In genomic region chr7:149423441-149423970, GRCh38 we compare ENCODE assay signal across 1 cellular context.
TF ChIP-seq lines count a peak whose summit lies in the region.

No MANE protein-coding gene starts in this region.

TF ChIP-seq in IMR-90, 13 proteins besides CTCF, POLR2A, EP300 and RAD21:
- TF ChIP-seq ELK1 (IDR thresholded peaks at IDR 0.05; ENCODE audit: borderline replicate concordance, low read depth, low read length) (no peak), CHD1 (IDR thresholded peaks at IDR 0.05; ENCODE audit: low read depth, low read length) (no peak), BHLHE40 (IDR thresholded peaks at IDR 0.05; ENCODE audit: low read depth, low read length) (no peak), NFE2L2 (IDR thresholded peaks at IDR 0.05; ENCODE audit: low read depth, low read length) (no peak), MAFK (IDR thresholded peaks at IDR 0.05; ENCODE audit: low read depth, low read length) (no peak), MXI1 (IDR thresholded peaks at IDR 0.05; ENCODE audit: borderline replicate concordance, low read depth, low read length) (no peak), CEBPB (IDR thresholded peaks at IDR 0.05; ENCODE audit: low read depth, low read length) (no peak), USF2 (IDR thresholded peaks at IDR 0.05; ENCODE audit: low read depth, low read length) (no peak), MAZ (IDR thresholded peaks at IDR 0.05; ENCODE audit: borderline replicate concordance, low read depth, low read length) (no peak), FOS (IDR thresholded peaks at IDR 0.05; ENCODE audit: low read depth, low read length) (no peak), RCOR1 (IDR thresholded peaks at IDR 0.05; ENCODE audit: insufficient replicate concordance, low read length) (no peak), SMC3 (IDR thresholded peaks at IDR 0.05; ENCODE audit: low read depth, low read length) (no peak), RFX5 (IDR thresholded peaks at IDR 0.05; ENCODE audit: low read depth, low read length) (no peak)
